19 cellular contexts compared by ENCODE assay signal in the genomic region with DNA sequence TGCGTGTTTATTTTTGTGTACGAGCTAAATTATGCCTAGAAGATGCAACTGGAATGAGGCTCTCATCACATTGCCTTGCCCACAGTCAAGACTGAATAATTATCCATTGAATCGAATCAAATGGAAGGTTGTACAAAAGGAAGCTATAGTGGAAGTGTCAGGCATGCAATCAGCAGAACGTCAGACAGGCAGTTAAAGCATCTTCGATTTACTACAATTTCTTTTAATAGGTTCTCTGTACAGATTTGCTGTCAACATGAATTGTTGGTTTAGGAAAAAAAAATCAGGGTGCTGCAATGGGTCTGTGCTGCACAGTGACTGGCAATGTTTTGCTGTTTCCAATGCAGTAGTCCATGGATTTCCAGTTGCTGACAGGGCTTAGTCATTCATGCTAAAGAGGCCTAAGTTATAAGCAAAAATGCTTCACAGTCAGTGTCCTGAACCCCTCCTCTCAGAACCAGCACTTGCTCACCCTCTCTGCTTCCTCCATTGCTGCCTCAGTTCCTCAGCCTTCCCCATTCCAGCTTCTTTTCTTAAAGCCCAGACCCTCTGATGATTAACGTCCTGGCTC.
DNase-seq lines count a peak whose midpoint lies in the region; ATAC-seq and TF ChIP-seq lines count a peak whose summit lies in the region.
"Had no signal": no experiment of that assay in that cellular context is flagged by ENCODE, and none has a peak within 500 bp of the region (broad histone marks: within the 10 kb centered on the region; RNA-seq: fewer than 3 reads in every experiment).

No MANE protein-coding gene starts in this region.

- no peak for TF ChIP-seq EP300 in gastroesophageal sphincter (IDR thresholded peaks at IDR 0.05)

- H3K36me3 Mint-ChIP-seq in activated naive CD8-positive, alpha-beta T cell treated with anti-CD3 and anti-CD28 coated beads for 36 hours, result no peaks in the 10 kb centered on the region
- H3K36me3 Mint-ChIP-seq: naive B cell had no signal

- H3K27me3 ChIP-seq in gastroesophageal sphincter, result no peaks in the 10 kb centered on the region
- H3K27me3 ChIP-seq in gastrocnemius medialis, result no peaks in the 10 kb centered on the region
- H3K27me3 ChIP-seq: BE2C, upper lobe of left lung had no signal

- intact Hi-C loops in gastrocnemius medialis (cut with DNase I; ENCODE audit: low total_unique reads), result no loop called here

- ATAC-seq in gastroesophageal sphincter (no peak), gastrocnemius medialis (no peak), HG03135 (IDR thresholded peaks at IDR 0.05; ENCODE audit: unreplicated experiment) (no peak)
- ATAC-seq: left lobe of liver, T-helper 17 cell had no signal

- in situ Hi-C loops in gastrocnemius medialis (cut with MboI; ENCODE audit: low sequenced_read_pairs in 4 of 4), result no loop called here

- H3K9me3 ChIP-seq in gastroesophageal sphincter (no peaks in the 10 kb centered on the region), gastrocnemius medialis (no peaks in the 10 kb centered on the region)
- H3K9me3 ChIP-seq: BE2C, upper lobe of left lung had no signal

- 38% methylated on average over 6 of the region's 6 CpGs for WGBS in gastroesophageal sphincter (ENCODE audit: low coverage in 1 of 2), 2 donors

- H3K27ac Mint-ChIP-seq in activated naive CD8-positive, alpha-beta T cell treated with anti-CD3 and anti-CD28 coated beads for 36 hours, result no peak overlapping the region
- H3K27ac Mint-ChIP-seq: activated naive CD4-positive, alpha-beta T cell treated with anti-CD3 and anti-CD28 coated beads for 36 hours; T-helper 17 cell had no signal

- no peak overlapping the region for H3K4me3 Mint-ChIP-seq in activated naive CD8-positive, alpha-beta T cell treated with anti-CD3 and anti-CD28 coated beads for 36 hours
- H3K4me3 Mint-ChIP-seq: activated naive CD4-positive, alpha-beta T cell treated with anti-CD3 and anti-CD28 coated beads for 36 hours; central memory CD8-positive, alpha-beta T cell; naive B cell; T-helper 17 cell had no signal

- TF ChIP-seq POLR2A in gastroesophageal sphincter (IDR thresholded peaks at IDR 0.05), result no peak
- TF ChIP-seq POLR2A in gastrocnemius medialis (IDR thresholded peaks at IDR 0.05), result no peak

- H3K27ac ChIP-seq in gastroesophageal sphincter, result peak overlapping the region; percentile 66 to 82 (median 76)
- H3K27ac ChIP-seq in gastrocnemius medialis, result peak overlapping the region in 3 of 4 donors; percentile 31 to 49 (median 38)
- H3K27ac ChIP-seq: RWPE1, upper lobe of left lung had no signal

- no peaks in the 10 kb centered on the region for H3K4me1 Mint-ChIP-seq in activated naive CD8-positive, alpha-beta T cell treated with anti-CD3 and anti-CD28 coated beads for 36 hours
- H3K4me1 Mint-ChIP-seq: central memory CD8-positive, alpha-beta T cell; naive B cell; T-helper 17 cell had no signal

- DNase-seq in ELR (ENCODE audit: low read depth) (peak; percentile 69), astrocyte of the hippocampus (ENCODE audit: low read depth, low spot score) (peak; percentile 35), gastrocnemius medialis (no peak), SHP77 (lab: John Stamatoyannopoulos, UW) (no peak), activated gamma-delta T cell treated with Interleukin-2 at 50 U/mL for 16 hours (no peak)
- no peak for DNase-seq in activated naive CD8-positive, alpha-beta T cell treated with anti-CD3 and anti-CD28 coated beads for 36 hours
- DNase-seq: activated CD4-positive, CD25-positive, alpha-beta regulatory T cell treated with anti-CD3 and anti-CD28 coated beads, Interleukin-2, amount 50 U/mL, for 72 hours; activated CD8-positive, alpha-beta memory T cell treated with anti-CD3 and anti-CD28 coated beads, Interleukin-2, amount 50 U/mL, for 4 hours; activated naive CD4-positive, alpha-beta T cell treated with anti-CD3 and anti-CD28 coated beads for 36 hours; BE2C; hypothalamus; naive B cell; T-helper 17 cell; upper lobe of left lung had no signal

- H3K9me3 Mint-ChIP-seq in activated naive CD8-positive, alpha-beta T cell treated with anti-CD3 and anti-CD28 coated beads for 36 hours, result no peaks in the 10 kb centered on the region
- H3K9me3 Mint-ChIP-seq: activated naive CD4-positive, alpha-beta T cell treated with anti-CD3 and anti-CD28 coated beads for 36 hours; central memory CD8-positive, alpha-beta T cell had no signal

- H3K27me3 Mint-ChIP-seq in activated naive CD8-positive, alpha-beta T cell treated with anti-CD3 and anti-CD28 coated beads for 36 hours, result no peaks in the 10 kb centered on the region
- H3K27me3 Mint-ChIP-seq: naive B cell had no signal

- H3K36me3 ChIP-seq in gastroesophageal sphincter (no peaks in the 10 kb centered on the region), gastrocnemius medialis (no peaks in the 10 kb centered on the region)
- H3K36me3 ChIP-seq: BE2C, upper lobe of left lung had no signal

- H3K4me1 ChIP-seq in gastroesophageal sphincter, result peaks cover 36 to 99% (median 41%) of the 10 kb centered on the region in 3 donors
- H3K4me1 ChIP-seq in gastrocnemius medialis, result peaks cover 13 to 14% of the 10 kb centered on the region in 2 donors

- H3K4me3 ChIP-seq in gastroesophageal sphincter (no peak overlapping the region), gastrocnemius medialis (no peak overlapping the region)
- H3K4me3 ChIP-seq: upper lobe of left lung had no signal

- TF ChIP-seq CTCF in gastroesophageal sphincter (IDR thresholded peaks at IDR 0.05), result no peak
- no peak for TF ChIP-seq CTCF in gastrocnemius medialis (IDR thresholded peaks at IDR 0.05 in 4 of 5, conservative IDR thresholded peaks at IDR 0.05 in 1 of 5)

Comparison
In these comparisons a context has a peak if more than half of its experiments do, and no peak if none do; other contexts are left out.
1. DNase-seq: peak in ELR (single experiment) and astrocyte of the hippocampus (single experiment); none in gastrocnemius medialis (0 of 2), SHP77 (0 of 2), activated gamma-delta T cell treated with Interleukin-2 at 50 U/mL for 16 hours (single experiment) and activated naive CD8-positive, alpha-beta T cell treated with anti-CD3 and anti-CD28 coated beads for 36 hours (single experiment).